Comparison of ENCODE assay signal across 13 cellular contexts in the genomic region with DNA sequence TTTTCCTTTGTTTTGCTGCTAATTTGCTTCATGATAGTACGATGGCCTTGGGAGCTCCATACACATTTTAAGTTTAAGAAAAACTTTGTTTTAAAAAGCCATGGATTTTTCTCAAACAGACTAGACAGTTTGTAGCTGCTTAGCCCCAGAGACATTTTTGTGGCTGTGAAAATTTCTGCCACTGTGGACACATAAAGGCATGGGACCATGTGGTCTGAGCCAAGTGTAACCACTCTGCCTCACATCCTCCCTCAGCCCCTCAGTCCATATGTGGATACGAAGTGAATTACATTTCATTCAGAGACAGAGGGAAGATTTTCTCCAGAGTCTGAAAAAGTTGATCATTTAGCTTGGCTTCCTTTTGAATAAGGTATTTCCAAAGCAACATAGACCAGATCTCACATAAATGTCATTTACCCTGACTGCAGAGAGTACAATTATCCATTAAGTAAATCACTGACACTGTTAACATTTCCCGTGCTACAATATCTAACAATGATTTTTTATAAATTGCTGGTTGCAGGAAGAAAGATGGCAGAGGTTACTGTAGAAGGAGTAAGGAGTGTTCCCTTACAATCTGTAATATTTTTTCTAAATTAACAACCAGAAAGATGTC.
DNase-seq lines count a peak whose midpoint lies in the region; ATAC-seq and TF ChIP-seq lines count a peak whose summit lies in the region.
"Had no signal": no experiment of that assay in that cellular context is flagged by ENCODE, and none has a peak within 500 bp of the region (broad histone marks: within the 10 kb centered on the region; RNA-seq: fewer than 3 reads in every experiment).

No MANE protein-coding gene starts in this region.

- H3K27ac ChIP-seq in SJSA1 (peak overlapping the region; percentile 98), rectal smooth muscle tissue (ENCODE audit: low read depth, low read length) (peak overlapping the region; percentile 7)
- H3K27ac ChIP-seq: BLaER1, body of pancreas had no signal

- TF ChIP-seq CTCF in AG10803 (conservative IDR thresholded peaks at IDR 0.05; ENCODE audit: low read length) (no peak), foreskin fibroblast (IDR thresholded peaks at IDR 0.05; ENCODE audit: low read depth, low read length) (no peak)

- DNase-seq in AG10803 (ENCODE audit: low read depth): peak; percentile 74
- peak in 1 of 2 experiments; percentile 57 for DNase-seq in SJSA1 (ENCODE audit: low read depth in 1 of 2, low spot score in 2 of 2)
- DNase-seq in foreskin fibroblast: peak; percentile 32 to 49
- DNase-seq in stimulated activated CD8-positive, alpha-beta memory T cell treated with anti-CD3 and anti-CD28 coated beads, Interleukin-4, amount 100 ng/mL, for 48 hours: no peak
- no peak for DNase-seq in NAMALWA (ENCODE audit: low spot score)
- DNase-seq in GM19238 (ENCODE audit: insufficient read length, low spot score): no peak
- DNase-seq: body of pancreas, GF-D8, NCI-H2029, right cardiac atrium had no signal

- no peak overlapping the region for H3K9ac ChIP-seq in rectal smooth muscle tissue (ENCODE audit: low read length)
- H3K9ac ChIP-seq: BLaER1 had no signal

- no peaks in the 10 kb centered on the region for H3K27me3 ChIP-seq in SJSA1 (replicated peaks)
- no peaks in the 10 kb centered on the region for H3K27me3 ChIP-seq in rectal smooth muscle tissue (ENCODE audit: control insufficient read depth, insufficient read depth, low read length)
- H3K27me3 ChIP-seq: BLaER1, body of pancreas had no signal

- ATAC-seq in HG02885 (IDR thresholded peaks at IDR 0.05; ENCODE audit: poor library complexity, unreplicated experiment): no peak
- ATAC-seq: body of pancreas had no signal

- H3K9me3 ChIP-seq in SJSA1 (replicated peaks): no peaks in the 10 kb centered on the region
- H3K9me3 ChIP-seq: BLaER1, body of pancreas had no signal

- H3K4me1 ChIP-seq in SJSA1 (replicated peaks) (peaks cover 47% of the 10 kb centered on the region), rectal smooth muscle tissue (ENCODE audit: control insufficient read depth, insufficient read depth, low read length) (peaks cover 11% of the 10 kb centered on the region)
- H3K4me1 ChIP-seq: BLaER1, body of pancreas had no signal

- no peaks in the 10 kb centered on the region for H3K36me3 ChIP-seq in SJSA1
- H3K36me3 ChIP-seq in rectal smooth muscle tissue (ENCODE audit: control insufficient read depth, insufficient read depth, low read length): no peaks in the 10 kb centered on the region
- H3K36me3 ChIP-seq: BLaER1 had no signal

- peak overlapping the region; percentile 49 for H3K4me3 ChIP-seq in AG10803 (ENCODE audit: low read length)
- H3K4me3 ChIP-seq in SJSA1: peak overlapping the region; percentile 22
- peak overlapping the region; percentile 16 to 29 for H3K4me3 ChIP-seq in foreskin fibroblast (ENCODE audit: low read depth in 1 of 2, low read length in 2 of 2)
- no peak overlapping the region for H3K4me3 ChIP-seq in rectal smooth muscle tissue (ENCODE audit: low read length)
- H3K4me3 ChIP-seq: BLaER1, body of pancreas had no signal

Comparison
In these comparisons a context has a peak if more than half of its experiments do, and no peak if none do; other contexts are left out.
1. DNase-seq: peak in AG10803 (single experiment) and foreskin fibroblast (2 of 2); none in stimulated activated CD8-positive, alpha-beta memory T cell treated with anti-CD3 and anti-CD28 coated beads, Interleukin-4, amount 100 ng/mL, for 48 hours (single experiment), NAMALWA (single experiment) and GM19238 (single experiment).